Comparison of ENCODE assay signal across 13 cellular contexts in genomic region chr19:15173746-15174404, GRCh38. TPM values are rescaled to one million over a fixed set of nuclear protein-coding genes. Genes with fewer than 3 reads are reported as not detected.
DNase-seq lines count a peak whose midpoint lies in the region; ATAC-seq and TF ChIP-seq lines count a peak whose summit lies in the region.
"Had no signal": no experiment of that assay in that cellular context is flagged by ENCODE, and none has a peak within 500 bp of the region (broad histone marks: within the 10 kb centered on the region; RNA-seq: fewer than 3 reads in every experiment).

No MANE protein-coding gene starts in this region.

- H3K27ac ChIP-seq in A673 (ENCODE audit: low read depth, low read length, poor library complexity, severe bottlenecking), result no peak overlapping the region
- H3K27ac ChIP-seq: prostate gland had no signal

- intact Hi-C loops in A673 (cut with micrococcal nuclease; ENCODE audit: unreplicated experiment), result no loop called here

- TF ChIP-seq CTCF in A673 (conservative IDR thresholded peaks at IDR 0.05; ENCODE audit: low read depth, low read length), result peak; percentile 43
- peak; percentile 34 for TF ChIP-seq CTCF in GM12872 (IDR thresholded peaks at IDR 0.05; ENCODE audit: insufficient read depth, low read depth, low read length)

- H3K27me3 ChIP-seq in A673 (replicated peaks; ENCODE audit: insufficient read depth, low read depth, low read length, poor library complexity), result no peaks in the 10 kb centered on the region

- BruUV-seq in A673 (replicated peaks; lab: Mats Ljungman, UMichigan), result no TSS peak

- H3K27ac Mint-ChIP-seq in naive thymus-derived CD8-positive, alpha-beta T cell, result no peak overlapping the region
- H3K27ac Mint-ChIP-seq: activated T-helper 1 cell treated with anti-CD3 and anti-CD28 coated beads, Interleukin-12 subunit alpha, Interleukin-12 subunit beta, Interleukin-2, Interleukin-4 antibody, amounts not matched to agents 30 ng/mL and 10 ng/mL and 1 ng/mL, durations not matched to agents 14 hours and 24 hours and 36 hours; immature natural killer cell had no signal

- H3K27me3 Mint-ChIP-seq in naive thymus-derived CD8-positive, alpha-beta T cell, result peaks cover 0 to 15% (median 7%) of the 10 kb centered on the region in 5 donors

- peaks cover 8% of the 10 kb centered on the region for H3K36me3 ChIP-seq in A673 (ENCODE audit: insufficient read depth, low read length, poor library complexity, severe bottlenecking)
- H3K36me3 ChIP-seq: prostate gland had no signal

- no peaks in the 10 kb centered on the region for H3K36me3 Mint-ChIP-seq in naive thymus-derived CD8-positive, alpha-beta T cell
- H3K36me3 Mint-ChIP-seq: immature natural killer cell had no signal

- no peaks in the 10 kb centered on the region for H3K9me3 ChIP-seq in A673 (ENCODE audit: low read depth, low read length, poor library complexity, severe bottlenecking)
- H3K9me3 ChIP-seq: prostate gland had no signal

- H3K9me3 Mint-ChIP-seq in naive thymus-derived CD8-positive, alpha-beta T cell, result no peaks in the 10 kb centered on the region
- H3K9me3 Mint-ChIP-seq: activated T-helper 1 cell treated with anti-CD3 and anti-CD28 coated beads, Interleukin-12 subunit alpha, Interleukin-12 subunit beta, Interleukin-2, Interleukin-4 antibody, amounts not matched to agents 30 ng/mL and 10 ng/mL and 1 ng/mL, durations not matched to agents 14 hours and 24 hours and 36 hours; immature natural killer cell had no signal

- no peak overlapping the region for H3K4me3 Mint-ChIP-seq in naive thymus-derived CD8-positive, alpha-beta T cell
- H3K4me3 Mint-ChIP-seq: activated T-helper 1 cell treated with anti-CD3 and anti-CD28 coated beads, Interleukin-12 subunit alpha, Interleukin-12 subunit beta, Interleukin-2, Interleukin-4 antibody, amounts not matched to agents 30 ng/mL and 10 ng/mL and 1 ng/mL, durations not matched to agents 14 hours and 24 hours and 36 hours; immature natural killer cell had no signal

- H3K4me3 ChIP-seq in A673 (ENCODE audit: low read depth, low read length, poor library complexity, severe bottlenecking), result no peak overlapping the region
- H3K4me3 ChIP-seq: prostate gland had no signal

- POLR2A ChIA-PET in A673 (lab: Charles Lee; ENCODE audit: low non-redundant PET), result no interaction called here
- POLR2A ChIA-PET in naive thymus-derived CD8-positive, alpha-beta T cell (lab: Charles Lee), result no interaction called here

- DNase-seq in A673 (ENCODE audit: low spot score) (no peak), NCI-H69 (lab: John Stamatoyannopoulos, UW) (peak; percentile 53), dermis blood vessel endothelial cell (peak; percentile 41), NCI-H1436 (lab: John Stamatoyannopoulos, UW) (no peak), retina (no peak)
- no peak for DNase-seq in naive thymus-derived CD8-positive, alpha-beta T cell
- DNase-seq: immature natural killer cell, NCI-H1048, T-helper 1 cell had no signal

- H3K4me1 ChIP-seq in A673 (ENCODE audit: insufficient read depth, low read length, poor library complexity, severe bottlenecking), result no peaks in the 10 kb centered on the region
- H3K4me1 ChIP-seq: prostate gland had no signal

- ATAC-seq in naive thymus-derived CD8-positive, alpha-beta T cell, result no peak
- no peak for ATAC-seq in GM21528 (IDR thresholded peaks at IDR 0.05; ENCODE audit: low FRiP score, unreplicated experiment)

- H3K4me1 Mint-ChIP-seq in naive thymus-derived CD8-positive, alpha-beta T cell, result peaks cover 4 to 7% (median 7%) of the 10 kb centered on the region in 4 donors

- CTCF ChIA-PET in A673 (lab: Charles Lee), result interaction anchor here (0.7 to 0.9 kb wide), 3 partner anchors 72 to 383 kb away, joined by 3 to 8 read pairs (median 6); no protein-coding TSS in a partner anchor

RNA-seq across cellular contexts. Expression of gene NOTCH3, which starts 26.9 kb away (rescaled TPM):
- 19.7 and 41.9 TPM in 2 replicates for total RNA-seq in A673 (2021)
- total RNA-seq in dermis blood vessel endothelial cell, result 0.84 and 2.0 TPM in 2 replicates
- under 1 TPM in 1 of 2 experiments, not detected in 1; 0.05 TPM for total RNA-seq in naive thymus-derived CD8-positive, alpha-beta T cell
- polyA plus RNA-seq in naive thymus-derived CD8-positive, alpha-beta T cell, result not detected
- total RNA-seq: activated T-helper 1 cell treated with anti-CD3 and anti-CD28 coated beads, Interleukin-12 subunit alpha, Interleukin-12 subunit beta, Interleukin-2, Interleukin-4 antibody, amounts not matched to agents 30 ng/mL and 10 ng/mL and 1 ng/mL, durations not matched to agents 14 hours and 24 hours and 36 hours had no signal
- polyA plus RNA-seq: immature natural killer cell had no signal

RNA-seq across cellular contexts. Expression of gene EPHX3, which starts 58.4 kb away (rescaled TPM):
- total RNA-seq in A673 (2021) (0.73 and 1.2 TPM in 2 replicates), dermis blood vessel endothelial cell (under 0.01 and 0.09 TPM in 2 replicates)
- under 1 TPM in 1 of 2 experiments, not detected in 1; 0.65 TPM for total RNA-seq in naive thymus-derived CD8-positive, alpha-beta T cell
- not detected for polyA plus RNA-seq in naive thymus-derived CD8-positive, alpha-beta T cell
- total RNA-seq: activated T-helper 1 cell treated with anti-CD3 and anti-CD28 coated beads, Interleukin-12 subunit alpha, Interleukin-12 subunit beta, Interleukin-2, Interleukin-4 antibody, amounts not matched to agents 30 ng/mL and 10 ng/mL and 1 ng/mL, durations not matched to agents 14 hours and 24 hours and 36 hours had no signal
- polyA plus RNA-seq: immature natural killer cell had no signal

Comparison
In these comparisons a context has a peak if more than half of its experiments do, and no peak if none do; other contexts are left out.
1. DNase-seq: peak in NCI-H69 (single experiment) and dermis blood vessel endothelial cell (single experiment); none in A673 (single experiment), NCI-H1436 (single experiment), naive thymus-derived CD8-positive, alpha-beta T cell (0 of 10) and retina (single experiment).